In the genomic region with DNA sequence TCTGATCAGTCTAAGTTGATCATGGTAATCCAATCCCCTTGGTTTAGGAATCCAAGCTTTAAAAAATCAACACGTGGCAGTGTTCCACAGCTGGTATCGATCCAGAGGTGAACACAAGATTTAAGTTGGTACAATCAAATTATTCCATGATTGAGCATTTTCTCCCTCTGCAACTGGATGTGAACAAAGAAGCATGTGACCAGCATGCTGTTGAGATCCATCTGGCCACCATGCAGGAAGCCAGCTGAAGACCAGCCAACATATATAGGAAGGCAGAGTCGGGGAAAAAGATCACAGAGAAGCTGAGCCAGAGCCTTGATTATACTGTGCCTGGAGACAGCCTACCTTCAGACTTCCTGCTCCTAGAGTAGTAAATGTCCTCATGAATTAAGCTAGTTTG, we compare ENCODE assay signal across 21 cellular contexts.
"Had no signal": no experiment of that assay in that cellular context is flagged by ENCODE, and none has a peak within 500 bp of the region (broad histone marks: within the 10 kb centered on the region; RNA-seq: fewer than 3 reads in every experiment).

No MANE protein-coding gene starts in this region.

- FAIRE-seq: astrocyte had no signal

- H3K4me3 ChIP-seq: cardiac muscle cell, gastroesophageal sphincter, skin epidermis, testis, upper lobe of right lung had no signal

- H3K27ac Mint-ChIP-seq: activated naive CD4-positive, alpha-beta T cell treated with anti-CD3 and anti-CD28 coated beads, Interleukin-2, amount 10 ng/mL, durations not matched to agents 7 days and 5 days; activated T-helper 17 cell treated with anti-CD3 and anti-CD28 coated beads, Interleukin-2, amount 50 U/mL, for 72 hours; natural killer cell treated with Interleukin-12 subunit alpha and Interleukin-12 subunit beta and Interleukin-15 and Interleukin-18, amount 100 ng/mL, for 72 hours; progenitor cell of endocrine pancreas had no signal

- H3K27me3 Mint-ChIP-seq: activated naive CD4-positive, alpha-beta T cell treated with anti-CD3 and anti-CD28 coated beads, Interleukin-2, amount 10 ng/mL, durations not matched to agents 7 days and 5 days; activated T-helper 17 cell treated with anti-CD3 and anti-CD28 coated beads, Interleukin-2, amount 50 U/mL, for 72 hours; natural killer cell treated with Interleukin-12 subunit alpha and Interleukin-12 subunit beta and Interleukin-15 and Interleukin-18, amount 100 ng/mL, for 72 hours; progenitor cell of endocrine pancreas had no signal

- H3K36me3 ChIP-seq: cardiac muscle cell, gastroesophageal sphincter, upper lobe of right lung had no signal

- H3K36me3 Mint-ChIP-seq: activated naive CD4-positive, alpha-beta T cell treated with anti-CD3 and anti-CD28 coated beads, Interleukin-2, amount 10 ng/mL, durations not matched to agents 7 days and 5 days; natural killer cell treated with Interleukin-12 subunit alpha and Interleukin-12 subunit beta and Interleukin-15 and Interleukin-18, amount 100 ng/mL, for 72 hours had no signal

- H3K4me1 ChIP-seq: gastroesophageal sphincter, testis, upper lobe of right lung had no signal

- H3K9me3 Mint-ChIP-seq: activated naive CD4-positive, alpha-beta T cell treated with anti-CD3 and anti-CD28 coated beads, Interleukin-2, amount 10 ng/mL, durations not matched to agents 7 days and 5 days; activated T-helper 17 cell treated with anti-CD3 and anti-CD28 coated beads, Interleukin-2, amount 50 U/mL, for 72 hours had no signal

- H3K27ac ChIP-seq: cardiac muscle cell, epithelial cell of prostate, gastroesophageal sphincter, skin epidermis, testis, upper lobe of right lung, VCaP had no signal

- H3K9me3 ChIP-seq: gastroesophageal sphincter, testis, upper lobe of right lung had no signal

- DNase-seq: activated CD4-positive, alpha-beta T cell treated with anti-CD3 and anti-CD28 coated beads for 1 hour; activated CD4-positive, alpha-beta T cell treated with anti-CD3 and anti-CD28 coated beads, Interleukin-2, amount 50 U/mL, for 4 hours; activated naive CD4-positive, alpha-beta T cell treated with anti-CD3 and anti-CD28 coated beads, Interleukin-2, amount 10 ng/mL, durations not matched to agents 7 days and 5 days; cortex of kidney; effector memory CD4-positive, alpha-beta T cell; mesendoderm; right cardiac atrium; stimulated activated CD4-positive, alpha-beta T cell treated with anti-CD3 and anti-CD28 coated beads, Interleukin-15, amount 100 ng/mL, for 24 hours; stimulated activated CD4-positive, alpha-beta T cell treated with anti-CD3 and anti-CD28 coated beads, Interleukin-4, amount 100 ng/mL, for 24 hours; stimulated activated naive CD4-positive, alpha-beta T cell treated with Interleukin-2 at 50 U/mL for 16 hours; testis; upper lobe of right lung had no signal

- H3K4me3 Mint-ChIP-seq: activated naive CD4-positive, alpha-beta T cell treated with anti-CD3 and anti-CD28 coated beads, Interleukin-2, amount 10 ng/mL, durations not matched to agents 7 days and 5 days; activated T-helper 17 cell treated with anti-CD3 and anti-CD28 coated beads, Interleukin-2, amount 50 U/mL, for 72 hours; natural killer cell treated with Interleukin-12 subunit alpha and Interleukin-12 subunit beta and Interleukin-15 and Interleukin-18, amount 100 ng/mL, for 72 hours had no signal

- H3K27me3 ChIP-seq: cardiac muscle cell, gastroesophageal sphincter, testis, upper lobe of right lung had no signal

- H3K4me1 Mint-ChIP-seq: activated naive CD4-positive, alpha-beta T cell treated with anti-CD3 and anti-CD28 coated beads, Interleukin-2, amount 10 ng/mL, durations not matched to agents 7 days and 5 days; activated T-helper 17 cell treated with anti-CD3 and anti-CD28 coated beads, Interleukin-2, amount 50 U/mL, for 72 hours had no signal
